9 cellular contexts compared by ENCODE assay signal in genomic region chrX:47936224-47936939, GRCh38.
DNase-seq lines count a peak whose midpoint lies in the region; ATAC-seq, FAIRE-seq and TF ChIP-seq lines count a peak whose summit lies in the region.
"Had no signal": no experiment of that assay in that cellular context is flagged by ENCODE, and none has a peak within 500 bp of the region (broad histone marks: within the 10 kb centered on the region; RNA-seq: fewer than 3 reads in every experiment).

No MANE protein-coding gene starts in this region.

- peaks cover 2% of the 10 kb centered on the region for H3K4me1 Mint-ChIP-seq in astrocyte (ENCODE audit: low read depth, unreplicated experiment)

- no peaks in the 10 kb centered on the region for H3K27me3 Mint-ChIP-seq in astrocyte (ENCODE audit: low read depth, unreplicated experiment)

- H3K27me3 ChIP-seq in astrocyte (ENCODE audit: insufficient read depth, low read length) = no peaks in the 10 kb centered on the region
- no peaks in the 10 kb centered on the region for H3K27me3 ChIP-seq in parathyroid adenoma (ENCODE audit: control insufficient read depth, insufficient read depth, low read length)

- H3K9me3 ChIP-seq in astrocyte (ENCODE audit: insufficient read depth, low read depth, low read length) (no peaks in the 10 kb centered on the region), parathyroid adenoma (ENCODE audit: control insufficient read depth, low read length) (no peaks in the 10 kb centered on the region)

- H3K4me1 ChIP-seq in astrocyte (ENCODE audit: insufficient read depth, low read length) (no peaks in the 10 kb centered on the region), parathyroid adenoma (no peaks in the 10 kb centered on the region)

- no peaks in the 10 kb centered on the region for H3K36me3 ChIP-seq in astrocyte (ENCODE audit: insufficient read depth, low read length)
- H3K36me3 ChIP-seq in parathyroid adenoma (ENCODE audit: control insufficient read depth, insufficient read depth, low read length) = no peaks in the 10 kb centered on the region

- H3K4me3 Mint-ChIP-seq in astrocyte (ENCODE audit: unreplicated experiment) = peak overlapping the region; percentile 48

- H3K36me3 Mint-ChIP-seq in astrocyte (ENCODE audit: low read depth, unreplicated experiment) = no peaks in the 10 kb centered on the region

- TF ChIP-seq CTCF in astrocyte (IDR thresholded peaks at IDR 0.05; ENCODE audit: insufficient read depth, low read depth, low read length) (no peak), parathyroid adenoma (IDR thresholded peaks at IDR 0.05) (no peak)

- peak overlapping the region; percentile 46 for H3K4me2 ChIP-seq in astrocyte (ENCODE audit: low read length)
- H3K4me2 ChIP-seq in parathyroid adenoma (ENCODE audit: low read length) = peak overlapping the region; percentile 6

- H4K20me1 ChIP-seq in astrocyte (ENCODE audit: insufficient read depth, low read length) = no peaks in the 10 kb centered on the region

- no peak for FAIRE-seq in astrocyte (lab: Jason Lieb, UNC)

- no peak overlapping the region for H3K27ac Mint-ChIP-seq in astrocyte (ENCODE audit: unreplicated experiment)

- H3K79me2 ChIP-seq in astrocyte (ENCODE audit: insufficient read depth, low read length) (no peaks in the 10 kb centered on the region), parathyroid adenoma (no peaks in the 10 kb centered on the region)

- H3K9me3 Mint-ChIP-seq in astrocyte (ENCODE audit: unreplicated experiment) = no peaks in the 10 kb centered on the region

- H3K4me3 ChIP-seq in astrocyte (ENCODE audit: insufficient read depth, low read depth, low read length) (no peak overlapping the region), parathyroid adenoma (ENCODE audit: low read depth, low read length) (peak overlapping the region; percentile 31)

- no peak overlapping the region for H2AFZ ChIP-seq in astrocyte (ENCODE audit: low read depth, low read length)
- no peak overlapping the region for H2AFZ ChIP-seq in parathyroid adenoma

- H3K27ac ChIP-seq in astrocyte (ENCODE audit: low read depth, low read length) = no peak overlapping the region
- H3K27ac ChIP-seq in parathyroid adenoma = no peak overlapping the region

- peak; percentile 51 for DNase-seq in NCI-H146 (lab: John Stamatoyannopoulos, UW)
- DNase-seq in NCI-H146 treated with DMSO at 0.1 percent for 48 hours (lab: John Stamatoyannopoulos, UW; ENCODE audit: unreplicated experiment) = no peak
- DNase-seq in NCI-H1105 treated with DMSO at 0.1 percent for 48 hours (lab: John Stamatoyannopoulos, UW) = peak; percentile 56
- DNase-seq in astrocyte (ENCODE audit: low read depth) = no peak
- DNase-seq in NCI-H226 = no peak
- DNase-seq in glomerular visceral epithelial cell (ENCODE audit: extremely low spot score) = no peak
- DNase-seq: 8988T had no signal

- H3K9ac ChIP-seq in astrocyte (ENCODE audit: low read length) = no peak overlapping the region
- H3K9ac ChIP-seq in parathyroid adenoma = no peak overlapping the region

- no peak for ATAC-seq in HG03175 (IDR thresholded peaks at IDR 0.05; ENCODE audit: unreplicated experiment)

Comparison
In these comparisons a context has a peak if more than half of its experiments do, and no peak if none do; other contexts are left out.
1. DNase-seq: peak in NCI-H146 (single experiment) and NCI-H1105 treated with DMSO at 0.1 percent for 48 hours (single experiment); none in NCI-H146 treated with DMSO at 0.1 percent for 48 hours (single experiment), astrocyte (single experiment), NCI-H226 (single experiment) and glomerular visceral epithelial cell (single experiment).